In genomic region chr6:26140967-26141294, GRCh38 we compare ENCODE assay signal across 14 cellular contexts.
"Had no signal": no experiment of that assay in that cellular context is flagged by ENCODE, and none has a peak within 500 bp of the region (broad histone marks: within the 10 kb centered on the region; RNA-seq: fewer than 3 reads in every experiment).

No MANE protein-coding gene starts in this region.

- H3K36me3 ChIP-seq: colonic mucosa had no signal

- H3K4me3 ChIP-seq: colonic mucosa, esophagus squamous epithelium, left ventricle myocardium inferior, SJSA1, upper lobe of left lung had no signal

- H3K27ac ChIP-seq: colonic mucosa, esophagus squamous epithelium, left ventricle myocardium inferior, SJSA1, upper lobe of left lung had no signal

- ATAC-seq: naive thymus-derived CD8-positive, alpha-beta T cell; stimulated activated memory B cell treated with anti-CD40 and anti-IgM and Interleukin-4, amounts not matched to agents 10 μg/mL and 1 μg/mL and 100 μg/mL, for 72 hours had no signal

- DNase-seq: activated B cell treated with CpG ODN at 0.5 μM for 24 hours; activated CD4-positive, alpha-beta T cell treated with anti-CD3 and anti-CD28 coated beads, Interleukin-2, amount 10 ng/mL, durations not matched to agents 7 days and 5 days; activated CD8-positive, alpha-beta memory T cell treated with anti-CD3 and anti-CD28 coated beads for 24 hours; activated naive CD8-positive, alpha-beta T cell treated with anti-CD3 and anti-CD28 coated beads for 36 hours; colonic mucosa; esophagus squamous epithelium; kidney; left ventricle myocardium inferior; mesenchymal stem cell; naive thymus-derived CD8-positive, alpha-beta T cell; upper lobe of left lung had no signal

- H3K27me3 Mint-ChIP-seq: activated B cell treated with CpG ODN at 0.5 μM for 24 hours; activated CD4-positive, alpha-beta T cell treated with anti-CD3 and anti-CD28 coated beads, Interleukin-2, amount 10 ng/mL, durations not matched to agents 7 days and 5 days; activated naive CD8-positive, alpha-beta T cell treated with anti-CD3 and anti-CD28 coated beads for 36 hours; naive thymus-derived CD8-positive, alpha-beta T cell; stimulated activated memory B cell treated with anti-CD40 and anti-IgM and Interleukin-4, amounts not matched to agents 10 μg/mL and 1 μg/mL and 100 μg/mL, for 72 hours had no signal

- H3K9me3 Mint-ChIP-seq: activated B cell treated with CpG ODN at 0.5 μM for 24 hours; activated CD4-positive, alpha-beta T cell treated with anti-CD3 and anti-CD28 coated beads, Interleukin-2, amount 10 ng/mL, durations not matched to agents 7 days and 5 days; activated naive CD8-positive, alpha-beta T cell treated with anti-CD3 and anti-CD28 coated beads for 36 hours; naive thymus-derived CD8-positive, alpha-beta T cell; stimulated activated memory B cell treated with anti-CD40 and anti-IgM and Interleukin-4, amounts not matched to agents 10 μg/mL and 1 μg/mL and 100 μg/mL, for 72 hours; T-helper 2 cell treated with Interferon-gamma antibody and Interleukin-4, amounts not matched to agents 5 μg/mL and 100 μg/mL, for 36 hours had no signal

- H3K4me3 Mint-ChIP-seq: activated B cell treated with CpG ODN at 0.5 μM for 24 hours; activated CD4-positive, alpha-beta T cell treated with anti-CD3 and anti-CD28 coated beads, Interleukin-2, amount 10 ng/mL, durations not matched to agents 7 days and 5 days; activated naive CD8-positive, alpha-beta T cell treated with anti-CD3 and anti-CD28 coated beads for 36 hours; naive thymus-derived CD8-positive, alpha-beta T cell; stimulated activated memory B cell treated with anti-CD40 and anti-IgM and Interleukin-4, amounts not matched to agents 10 μg/mL and 1 μg/mL and 100 μg/mL, for 72 hours; T-helper 2 cell treated with Interferon-gamma antibody and Interleukin-4, amounts not matched to agents 5 μg/mL and 100 μg/mL, for 36 hours had no signal

- H3K27me3 ChIP-seq: colonic mucosa, esophagus squamous epithelium, SJSA1, upper lobe of left lung had no signal

- H3K9me3 ChIP-seq: colonic mucosa, esophagus squamous epithelium, left ventricle myocardium inferior, SJSA1, upper lobe of left lung had no signal

- H3K36me3 Mint-ChIP-seq: activated naive CD8-positive, alpha-beta T cell treated with anti-CD3 and anti-CD28 coated beads for 36 hours had no signal

- FAIRE-seq: kidney had no signal

- H3K27ac Mint-ChIP-seq: activated B cell treated with CpG ODN at 0.5 μM for 24 hours; activated CD4-positive, alpha-beta T cell treated with anti-CD3 and anti-CD28 coated beads, Interleukin-2, amount 10 ng/mL, durations not matched to agents 7 days and 5 days; stimulated activated memory B cell treated with anti-CD40 and anti-IgM and Interleukin-4, amounts not matched to agents 10 μg/mL and 1 μg/mL and 100 μg/mL, for 72 hours; T-helper 2 cell treated with Interferon-gamma antibody and Interleukin-4, amounts not matched to agents 5 μg/mL and 100 μg/mL, for 36 hours had no signal

- H3K4me1 ChIP-seq: colonic mucosa, esophagus squamous epithelium, SJSA1 had no signal
